8 cellular contexts compared by ENCODE assay signal in genomic region chr17:7614422-7615264, GRCh38.
A peak's percentile ranks its signal among the peaks of the same experiment; 100 is the strongest.
DNase-seq lines count a peak whose midpoint lies in the region; ATAC-seq and TF ChIP-seq lines count a peak whose summit lies in the region.

Gene FXR2, minus strand, starts transcription at chr17:7614897. Its CDS starts 365 bp downstream, at chr17:7614532.

- H3K27ac ChIP-seq in C4-2B, result peak within 1 kb of the TSS; percentile 97

- TF ChIP-seq CTCF in C4-2B (conservative IDR thresholded peaks at IDR 0.05), result peak; percentile 78

- DNase-seq in NCI-H748 (lab: John Stamatoyannopoulos, UW; ENCODE audit: unreplicated experiment) (peak; percentile 100), cortex of kidney (lab: John Stamatoyannopoulos, UW) (peak; percentile 91), left kidney (ENCODE audit: low read depth, low spot score) (peak; percentile 100)
- DNase-seq in activated CD4-positive, alpha-beta T cell treated with anti-CD3 and anti-CD28 coated beads, Interleukin-2, amount 50 U/mL, for 1 hour, result peak; percentile 97
- DNase-seq in stimulated activated CD4-positive, alpha-beta T cell treated with anti-CD3 and anti-CD28 coated beads, Interleukin-2, amount 100 ng/mL, for 24 hours, result peak; percentile 99 to 100

- peak; percentile 84 for ATAC-seq in GM19351 (IDR thresholded peaks at IDR 0.05; ENCODE audit: unreplicated experiment)
- peak; percentile 90 for ATAC-seq in HG03521 (IDR thresholded peaks at IDR 0.05; ENCODE audit: unreplicated experiment)

Comparison
In these comparisons a context has a peak if more than half of its experiments do, and no peak if none do; other contexts are left out.
1. Peak in every context shown above with its lines: DNase-seq, ATAC-seq and H3K27ac ChIP-seq.